Comparison of ENCODE assay signal across 10 cellular contexts in the genomic region with DNA sequence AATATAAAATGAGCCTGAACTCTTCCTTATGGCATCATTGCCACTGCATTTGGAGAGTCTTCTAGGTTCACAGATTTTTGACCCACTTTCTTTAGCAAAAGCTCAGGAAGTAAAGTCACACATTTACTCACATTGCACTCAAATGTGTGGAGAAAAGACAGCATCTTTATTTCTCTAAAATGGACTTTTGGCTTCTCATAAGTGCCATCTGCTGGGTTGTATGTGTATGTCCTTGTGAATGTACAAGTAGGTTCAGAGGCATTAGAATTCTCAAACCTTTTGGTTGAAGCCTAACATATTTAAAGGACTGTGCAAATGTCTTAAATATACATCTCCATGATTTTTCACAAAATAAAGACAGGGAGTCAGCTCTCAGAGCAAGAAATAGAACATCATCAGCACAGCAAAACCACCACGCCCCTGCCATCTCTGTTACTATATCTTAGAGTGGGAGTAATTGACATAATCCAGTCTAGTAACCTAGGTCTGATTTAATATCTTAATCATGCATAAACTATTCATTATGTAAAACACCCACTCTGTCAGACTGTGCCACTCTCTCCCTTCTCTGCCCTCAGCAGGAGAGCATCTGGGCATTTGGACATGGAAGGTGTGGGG. TPM values are rescaled to one million over a fixed set of nuclear protein-coding genes. Genes with fewer than 3 reads are reported as not detected.
DNase-seq lines count a peak whose midpoint lies in the region; ATAC-seq and TF ChIP-seq lines count a peak whose summit lies in the region.
"Had no signal": no experiment of that assay in that cellular context is flagged by ENCODE, and none has a peak within 500 bp of the region (broad histone marks: within the 10 kb centered on the region; RNA-seq: fewer than 3 reads in every experiment).

No MANE protein-coding gene starts in this region.

- no TSS peak for BruUV-seq in PC-9 (replicated peaks; lab: Mats Ljungman, UMichigan)

- H3K9me3 ChIP-seq in PC-9 (ENCODE audit: insufficient read depth, low read depth) (peaks cover 9% of the 10 kb centered on the region), thymus (ENCODE audit: control insufficient read depth) (no peaks in the 10 kb centered on the region)

- no peaks in the 10 kb centered on the region for H3K36me3 ChIP-seq in PC-9 (ENCODE audit: low read depth)
- H3K36me3 ChIP-seq in thymus (ENCODE audit: control insufficient read depth, insufficient read depth) = no peaks in the 10 kb centered on the region

- DNase-seq in NCI-H510A treated with DMSO at 0.1 percent for 48 hours (lab: John Stamatoyannopoulos, UW) = peak; percentile 26
- DNase-seq in NCI-H510A (lab: John Stamatoyannopoulos, UW) = no peak
- DNase-seq in PC-9 = no peak
- peak; percentile 54 for DNase-seq in glomerular visceral epithelial cell (ENCODE audit: extremely low spot score)
- no peak for DNase-seq in cerebellar nuclear complex (lab: John Stamatoyannopoulos, UW)
- DNase-seq in naive thymus-derived CD8-positive, alpha-beta T cell = no peak

- H3K27me3 ChIP-seq in PC-9 (ENCODE audit: insufficient read depth, low read depth) (no peaks in the 10 kb centered on the region), thymus (ENCODE audit: control insufficient read depth, insufficient read depth) (no peaks in the 10 kb centered on the region)

- H3F3A ChIP-seq in PC-9 (ENCODE audit: insufficient read depth, low read depth) = 0 out of 2 replicates have a peak, but pooled peaks cover 5% of the 10 kb centered on the region

- 95% methylated on average over 1 of the region's 1 CpG for WGBS in thymus

- CTCF ChIA-PET in PC-9 (lab: Charles Lee) = no interaction called here

- peak; percentile 62 for TF ChIP-seq CTCF in PC-9 (conservative IDR thresholded peaks at IDR 0.05)

- H4K20me1 ChIP-seq in PC-9 (ENCODE audit: insufficient read depth) = no peaks in the 10 kb centered on the region

- H3K4me3 ChIP-seq in PC-9 (no peak overlapping the region), thymus (ENCODE audit: low read length) (no peak overlapping the region)

- no peak overlapping the region for H3K27ac ChIP-seq in PC-9
- H3K27ac ChIP-seq in thymus (ENCODE audit: low read depth) = peak overlapping the region; percentile 58

- intact Hi-C loops in PC-9 (cut with micrococcal nuclease; ENCODE audit: unreplicated experiment) = loop anchor here (1.0 kb wide), 1 partner anchor 41 kb away; no protein-coding TSS in a partner anchor

- H3K4me1 ChIP-seq in PC-9 (replicated peaks; ENCODE audit: insufficient read depth) (no peaks in the 10 kb centered on the region), thymus (ENCODE audit: control insufficient read depth, insufficient read depth, low read length) (peaks cover 25% of the 10 kb centered on the region)

- H3K9me3 Mint-ChIP-seq in naive thymus-derived CD8-positive, alpha-beta T cell = no peaks in the 10 kb centered on the region
- H3K9me3 Mint-ChIP-seq: central memory CD8-positive, alpha-beta T cell had no signal

- no peaks in the 10 kb centered on the region for H3K36me3 Mint-ChIP-seq in naive thymus-derived CD8-positive, alpha-beta T cell

- no peak overlapping the region for H3K4me2 ChIP-seq in PC-9

- POLR2A ChIA-PET in PC-9 (lab: Charles Lee; ENCODE audit: unreplicated experiment) = interaction anchor here (0.6 kb wide), 1 partner anchor 797 kb away, joined by 5 read pairs; no protein-coding TSS in a partner anchor
- POLR2A ChIA-PET in naive thymus-derived CD8-positive, alpha-beta T cell (lab: Charles Lee) = no interaction called here

- H3K9me2 ChIP-seq in PC-9 (ENCODE audit: insufficient read depth) = no peaks in the 10 kb centered on the region

- no peak overlapping the region for H2AFZ ChIP-seq in PC-9

- peak overlapping the region in 1 of 10 donors; percentile 22 for H3K27ac Mint-ChIP-seq in naive thymus-derived CD8-positive, alpha-beta T cell

- no peak for ATAC-seq in naive thymus-derived CD8-positive, alpha-beta T cell
- ATAC-seq in GM19397 (IDR thresholded peaks at IDR 0.05; ENCODE audit: unreplicated experiment) = no peak
- ATAC-seq: HCT116 had no signal

- H3K79me2 ChIP-seq in PC-9 (ENCODE audit: low read depth) = no peaks in the 10 kb centered on the region

- H3K4me3 Mint-ChIP-seq in naive thymus-derived CD8-positive, alpha-beta T cell = no peak overlapping the region
- H3K4me3 Mint-ChIP-seq: central memory CD8-positive, alpha-beta T cell had no signal

- H3K4me1 Mint-ChIP-seq in naive thymus-derived CD8-positive, alpha-beta T cell = peaks cover 0 to 13% (median 4%) of the 10 kb centered on the region in 4 donors
- H3K4me1 Mint-ChIP-seq: central memory CD8-positive, alpha-beta T cell had no signal

- no peaks in the 10 kb centered on the region for H3K27me3 Mint-ChIP-seq in naive thymus-derived CD8-positive, alpha-beta T cell
- H3K27me3 Mint-ChIP-seq: central memory CD8-positive, alpha-beta T cell had no signal

RNA-seq across cellular contexts. Expression of gene SPTLC3, which starts 42.2 kb away (rescaled TPM):
- 8.5 and 10.7 TPM in 2 replicates for total RNA-seq in PC-9 (2021)
- 3.8 TPM for polyA plus RNA-seq in thymus
- under 1 TPM; 0.55 to 0.71 TPM for total RNA-seq in naive thymus-derived CD8-positive, alpha-beta T cell
- 1 to 10 TPM in 1 of 3 donors, under 1 TPM in 2; 0.37 to 2.3 (median 0.59) TPM for polyA plus RNA-seq in naive thymus-derived CD8-positive, alpha-beta T cell

Comparison
In these comparisons a context has a peak if more than half of its experiments do, and no peak if none do; other contexts are left out.
1. DNase-seq: peak in NCI-H510A treated with DMSO at 0.1 percent for 48 hours (single experiment) and glomerular visceral epithelial cell (single experiment); none in NCI-H510A (single experiment), PC-9 (0 of 2), cerebellar nuclear complex (0 of 2) and naive thymus-derived CD8-positive, alpha-beta T cell (0 of 10).